ENCODE assay signal across 1 cellular context in the genomic region with DNA sequence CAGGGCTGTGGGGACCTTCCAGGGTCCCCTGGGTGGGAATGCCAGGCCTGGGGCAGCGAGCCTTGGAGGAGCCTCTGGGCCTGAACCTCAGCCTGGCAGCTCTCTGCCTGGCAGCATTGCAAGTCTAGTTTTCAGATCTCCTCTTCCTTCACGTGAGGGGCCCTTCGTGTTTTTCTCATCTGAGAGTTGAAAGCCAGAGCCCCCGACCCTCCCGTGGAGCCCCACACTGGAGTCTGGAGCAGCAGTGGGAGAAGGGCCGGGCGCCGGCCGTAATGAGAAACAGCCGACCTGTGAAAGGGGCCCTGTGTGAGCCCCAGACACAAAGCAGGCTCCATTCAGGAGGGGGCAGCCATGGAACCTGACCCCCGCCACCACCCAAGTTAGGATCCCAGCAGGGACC.
TF ChIP-seq lines count a peak whose summit lies in the region.

No MANE protein-coding gene starts in this region.

TF ChIP-seq in HCT116, 20 proteins besides CTCF, POLR2A, EP300 and RAD21:
- no peak for TF ChIP-seq POLR2AphosphoS5 (IDR thresholded peaks at IDR 0.05; ENCODE audit: low read depth, low read length)
- TF ChIP-seq ELF1 (IDR thresholded peaks at IDR 0.05; ENCODE audit: borderline replicate concordance, low read depth), result no peak
- no peak for TF ChIP-seq SIN3A (IDR thresholded peaks at IDR 0.05; ENCODE audit: low read depth)
- no peak for TF ChIP-seq YY1 (IDR thresholded peaks at IDR 0.05; ENCODE audit: extremely low read depth, insufficient replicate concordance, low read depth, low read length)
- no peak for TF ChIP-seq FOSL1 (IDR thresholded peaks at IDR 0.05; ENCODE audit: low read depth)
- TF ChIP-seq SRF (IDR thresholded peaks at IDR 0.05; ENCODE audit: low read depth), result no peak
- no peak for TF ChIP-seq EGR1 (IDR thresholded peaks at IDR 0.05; ENCODE audit: low read depth)
- TF ChIP-seq CBX3 (IDR thresholded peaks at IDR 0.05; ENCODE audit: low read depth), result no peak
- TF ChIP-seq, protein P1, sequence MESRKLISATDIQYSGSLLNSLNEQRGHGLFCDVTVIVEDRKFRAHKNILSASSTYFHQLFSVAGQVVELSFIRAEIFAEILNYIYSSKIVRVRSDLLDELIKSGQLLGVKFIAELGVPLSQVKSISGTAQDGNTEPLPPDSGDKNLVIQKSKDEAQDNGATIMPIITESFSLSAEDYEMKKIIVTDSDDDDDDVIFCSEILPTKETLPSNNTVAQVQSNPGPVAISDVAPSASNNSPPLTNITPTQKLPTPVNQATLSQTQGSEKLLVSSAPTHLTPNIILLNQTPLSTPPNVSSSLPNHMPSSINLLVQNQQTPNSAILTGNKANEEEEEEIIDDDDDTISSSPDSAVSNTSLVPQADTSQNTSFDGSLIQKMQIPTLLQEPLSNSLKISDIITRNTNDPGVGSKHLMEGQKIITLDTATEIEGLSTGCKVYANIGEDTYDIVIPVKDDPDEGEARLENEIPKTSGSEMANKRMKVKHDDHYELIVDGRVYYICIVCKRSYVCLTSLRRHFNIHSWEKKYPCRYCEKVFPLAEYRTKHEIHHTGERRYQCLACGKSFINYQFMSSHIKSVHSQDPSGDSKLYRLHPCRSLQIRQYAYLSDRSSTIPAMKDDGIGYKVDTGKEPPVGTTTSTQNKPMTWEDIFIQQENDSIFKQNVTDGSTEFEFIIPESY (IDR thresholded peaks at IDR 0.05; ENCODE audit: extremely low read depth, insufficient replicate concordance, low read length), result no peak
- TF ChIP-seq EZH2phosphoT487 (IDR thresholded peaks at IDR 0.05; ENCODE audit: borderline replicate concordance), result no peak
- TF ChIP-seq JUND (IDR thresholded peaks at IDR 0.05), result no peak
- TF ChIP-seq, protein P2, sequence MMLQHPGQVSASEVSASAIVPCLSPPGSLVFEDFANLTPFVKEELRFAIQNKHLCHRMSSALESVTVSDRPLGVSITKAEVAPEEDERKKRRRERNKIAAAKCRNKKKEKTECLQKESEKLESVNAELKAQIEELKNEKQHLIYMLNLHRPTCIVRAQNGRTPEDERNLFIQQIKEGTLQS (IDR thresholded peaks at IDR 0.05), result no peak
- TF ChIP-seq CEBPB (IDR thresholded peaks at IDR 0.05; ENCODE audit: low read depth), result no peak
- TF ChIP-seq, protein P3, sequence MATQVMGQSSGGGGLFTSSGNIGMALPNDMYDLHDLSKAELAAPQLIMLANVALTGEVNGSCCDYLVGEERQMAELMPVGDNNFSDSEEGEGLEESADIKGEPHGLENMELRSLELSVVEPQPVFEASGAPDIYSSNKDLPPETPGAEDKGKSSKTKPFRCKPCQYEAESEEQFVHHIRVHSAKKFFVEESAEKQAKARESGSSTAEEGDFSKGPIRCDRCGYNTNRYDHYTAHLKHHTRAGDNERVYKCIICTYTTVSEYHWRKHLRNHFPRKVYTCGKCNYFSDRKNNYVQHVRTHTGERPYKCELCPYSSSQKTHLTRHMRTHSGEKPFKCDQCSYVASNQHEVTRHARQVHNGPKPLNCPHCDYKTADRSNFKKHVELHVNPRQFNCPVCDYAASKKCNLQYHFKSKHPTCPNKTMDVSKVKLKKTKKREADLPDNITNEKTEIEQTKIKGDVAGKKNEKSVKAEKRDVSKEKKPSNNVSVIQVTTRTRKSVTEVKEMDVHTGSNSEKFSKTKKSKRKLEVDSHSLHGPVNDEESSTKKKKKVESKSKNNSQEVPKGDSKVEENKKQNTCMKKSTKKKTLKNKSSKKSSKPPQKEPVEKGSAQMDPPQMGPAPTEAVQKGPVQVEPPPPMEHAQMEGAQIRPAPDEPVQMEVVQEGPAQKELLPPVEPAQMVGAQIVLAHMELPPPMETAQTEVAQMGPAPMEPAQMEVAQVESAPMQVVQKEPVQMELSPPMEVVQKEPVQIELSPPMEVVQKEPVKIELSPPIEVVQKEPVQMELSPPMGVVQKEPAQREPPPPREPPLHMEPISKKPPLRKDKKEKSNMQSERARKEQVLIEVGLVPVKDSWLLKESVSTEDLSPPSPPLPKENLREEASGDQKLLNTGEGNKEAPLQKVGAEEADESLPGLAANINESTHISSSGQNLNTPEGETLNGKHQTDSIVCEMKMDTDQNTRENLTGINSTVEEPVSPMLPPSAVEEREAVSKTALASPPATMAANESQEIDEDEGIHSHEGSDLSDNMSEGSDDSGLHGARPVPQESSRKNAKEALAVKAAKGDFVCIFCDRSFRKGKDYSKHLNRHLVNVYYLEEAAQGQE (IDR thresholded peaks at IDR 0.05; ENCODE audit: low read depth), result no peak
- TF ChIP-seq, protein P4, sequence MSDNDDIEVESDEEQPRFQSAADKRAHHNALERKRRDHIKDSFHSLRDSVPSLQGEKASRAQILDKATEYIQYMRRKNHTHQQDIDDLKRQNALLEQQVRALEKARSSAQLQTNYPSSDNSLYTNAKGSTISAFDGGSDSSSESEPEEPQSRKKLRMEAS (IDR thresholded peaks at IDR 0.05), result no peak
TF ChIP-seq in HCT116: peak in this region for 0.
